11 cellular contexts compared by ENCODE assay signal in the genomic region with DNA sequence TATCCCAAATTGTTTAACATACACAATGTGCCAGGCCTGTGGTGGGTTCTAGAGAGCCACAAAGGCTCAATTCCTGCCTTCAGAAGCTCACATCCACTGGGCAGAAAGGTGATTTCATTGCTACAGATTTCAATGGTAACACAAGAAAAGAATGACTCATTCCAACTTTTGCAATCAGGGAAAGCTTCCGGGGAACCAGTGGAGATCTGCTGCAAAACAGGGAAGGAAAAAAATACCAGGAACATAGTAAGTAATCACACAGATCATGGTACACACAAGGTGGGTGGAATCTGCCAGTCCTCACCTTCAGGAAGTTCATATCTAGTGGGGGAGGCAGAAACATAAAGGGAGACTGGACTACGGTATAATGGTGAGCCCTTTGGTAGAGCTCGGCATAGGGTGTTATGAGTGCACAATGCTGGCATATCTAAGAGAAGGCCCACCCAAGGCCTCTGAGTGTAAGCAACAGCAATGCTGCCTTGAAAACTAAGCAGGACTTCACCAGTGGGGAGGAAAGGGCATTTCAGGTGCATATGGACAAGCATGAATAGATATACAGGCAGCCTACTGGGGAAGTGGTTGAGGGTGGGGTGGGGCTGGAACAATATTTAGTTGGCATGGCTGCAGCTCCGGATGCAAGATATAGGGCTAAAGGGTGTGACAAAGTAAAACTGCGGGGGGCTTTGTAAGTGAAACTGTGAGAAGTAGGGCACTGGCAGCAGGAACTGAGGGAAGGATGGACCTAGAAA. TPM values are rescaled to one million over a fixed set of nuclear protein-coding genes. Genes with fewer than 3 reads are reported as not detected.
DNase-seq lines count a peak whose midpoint lies in the region; ATAC-seq, FAIRE-seq and TF ChIP-seq lines count a peak whose summit lies in the region.
"Had no signal": no experiment of that assay in that cellular context is flagged by ENCODE, and none has a peak within 500 bp of the region (broad histone marks: within the 10 kb centered on the region; RNA-seq: fewer than 3 reads in every experiment).

No MANE protein-coding gene starts in this region.

- H3K27ac ChIP-seq in duodenal mucosa (ENCODE audit: low read depth, low read length), result peak overlapping the region; percentile 37
- no peak overlapping the region for H3K27ac ChIP-seq in osteoblast (ENCODE audit: low read depth, low read length)
- H3K27ac ChIP-seq: WERI-Rb-1 had no signal

- no peak for TF ChIP-seq CTCF in osteoblast (IDR thresholded peaks at IDR 0.05; ENCODE audit: extremely low read depth, low read depth, low read length)

- H3K9ac ChIP-seq in duodenal mucosa (ENCODE audit: low read depth in 1 of 2, low read length in 2 of 2), result no peak overlapping the region

- H3K36me3 ChIP-seq in duodenal mucosa (ENCODE audit: control insufficient read depth in 1 of 2, insufficient read depth in 2 of 2, low read length in 2 of 2) (no peaks in the 10 kb centered on the region), osteoblast (ENCODE audit: insufficient read depth, low read length) (no peaks in the 10 kb centered on the region)

- H3K4me1 ChIP-seq in duodenal mucosa (ENCODE audit: control insufficient read depth in 1 of 2, insufficient read depth in 2 of 2, low read length in 2 of 2) (peaks cover 18 to 39% of the 10 kb centered on the region in 2 donors), osteoblast (ENCODE audit: insufficient read depth, low read length) (no peaks in the 10 kb centered on the region)

- FAIRE-seq in GM19239 (lab: Jason Lieb, UNC), result no peak

- H4K20me1 ChIP-seq in osteoblast (ENCODE audit: insufficient read depth, low read length), result no peaks in the 10 kb centered on the region

- H3K9me3 ChIP-seq in duodenal mucosa (ENCODE audit: control insufficient read depth in 1 of 2, low read length in 2 of 2), result no peaks in the 10 kb centered on the region
- H3K9me3 ChIP-seq in osteoblast (ENCODE audit: low read depth, low read length), result no peaks in the 10 kb centered on the region

- H3K4me3 ChIP-seq in duodenal mucosa (ENCODE audit: low read depth in 1 of 2, low read length in 2 of 2) (peak overlapping the region in 1 of 2 donors; percentile 25), osteoblast (ENCODE audit: insufficient read depth, low read length) (no peak overlapping the region)

- no peaks in the 10 kb centered on the region for H3K27me3 ChIP-seq in duodenal mucosa (ENCODE audit: control insufficient read depth in 1 of 2, insufficient read depth in 2 of 2, low read length in 2 of 2)
- peaks cover 10% of the 10 kb centered on the region for H3K27me3 ChIP-seq in osteoblast (ENCODE audit: insufficient read depth, low read length)

- H2AFZ ChIP-seq in osteoblast (ENCODE audit: low read length), result no peak overlapping the region

- ATAC-seq in HG03571 (IDR thresholded peaks at IDR 0.05; ENCODE audit: unreplicated experiment), result no peak

- no peaks in the 10 kb centered on the region for H3K79me2 ChIP-seq in osteoblast (ENCODE audit: insufficient read depth, low read length)

- H3K4me2 ChIP-seq in osteoblast (ENCODE audit: insufficient read depth, low read length), result no peak overlapping the region

- peak; percentile 48 for DNase-seq in H4 (ENCODE audit: low spot score)
- peak in 3 of 5 donors; percentile 34 to 45 (median 35) for DNase-seq in T-helper 1 cell
- peak; percentile 8 for DNase-seq in osteoblast (ENCODE audit: insufficient read length, low spot score, missing footprints)
- no peak for DNase-seq in GM19239 (ENCODE audit: insufficient read length, low spot score)
- DNase-seq in globus pallidus (ENCODE audit: low spot score), result no peak
- no peak for DNase-seq in hepatic stellate cell (ENCODE audit: low spot score)
- DNase-seq: effector CD4-positive, alpha-beta T cell; NCI-H510A; WERI-Rb-1 had no signal

RNA-seq across cellular contexts. Expression of gene GPRIN3, which starts 24.2 kb away (rescaled TPM):
- total RNA-seq in H4 (2014; rRNA removed; shearing (Covaris generic)), result 0.53 and 0.62 TPM in 2 replicates
- total RNA-seq in osteoblast, result under 0.01 and 0.29 TPM in 2 replicates

Comparison
In these comparisons a context has a peak if more than half of its experiments do, and no peak if none do; other contexts are left out.
1. DNase-seq: peak in H4 (single experiment), T-helper 1 cell (3 of 5) and osteoblast (single experiment); none in GM19239 (single experiment), globus pallidus (single experiment) and hepatic stellate cell (single experiment).